In the genomic region with DNA sequence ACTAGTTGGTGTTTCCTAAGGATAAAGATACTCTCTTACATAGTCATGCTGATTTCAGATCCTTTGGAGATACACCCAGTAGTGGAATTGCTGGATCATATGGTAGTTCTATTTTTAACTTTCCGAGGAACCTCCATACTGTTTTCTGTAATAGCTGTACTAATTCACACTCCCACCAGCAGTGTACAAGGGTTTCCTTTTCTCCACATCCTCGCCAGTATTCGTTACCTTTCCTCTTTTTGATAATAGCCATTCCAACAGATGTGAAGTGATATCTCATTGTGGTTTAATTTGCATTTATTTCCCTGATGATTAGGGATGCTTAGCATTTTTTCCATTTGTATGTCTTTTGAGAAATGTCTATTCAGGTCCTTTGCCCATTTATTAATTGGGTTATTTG, we compare ENCODE assay signal across 18 cellular contexts. TPM values are rescaled to one million over a fixed set of nuclear protein-coding genes. Genes with fewer than 3 reads are reported as not detected.
DNase-seq lines count a peak whose midpoint lies in the region; ATAC-seq and TF ChIP-seq lines count a peak whose summit lies in the region.
"Had no signal": no experiment of that assay in that cellular context is flagged by ENCODE, and none has a peak within 500 bp of the region (broad histone marks: within the 10 kb centered on the region; RNA-seq: fewer than 3 reads in every experiment).

No MANE protein-coding gene starts in this region.

- H4K20me1 ChIP-seq in IMR-90 (ENCODE audit: insufficient read depth, low read length) (peaks cover 59% of the 10 kb centered on the region), Karpas-422 (ENCODE audit: insufficient read depth, low read depth, low read length) (peaks cover 75% of the 10 kb centered on the region)

- no peak overlapping the region for H2AK9ac ChIP-seq in IMR-90 (replicated peaks; ENCODE audit: low read depth, low read length, poor library complexity)

- no peak overlapping the region for H2AFZ ChIP-seq in IMR-90 (replicated peaks; ENCODE audit: low read length, poor library complexity)
- no peak overlapping the region for H2AFZ ChIP-seq in Karpas-422 (ENCODE audit: low read length)

- H3K4me1 Mint-ChIP-seq in activated naive CD8-positive, alpha-beta T cell (ENCODE audit: low read depth), result peaks cover 22% of the 10 kb centered on the region
- peaks cover 16% of the 10 kb centered on the region for H3K4me1 Mint-ChIP-seq in activated naive CD8-positive, alpha-beta T cell treated with anti-CD3 and anti-CD28 coated beads, Interleukin-2, amount 50 U/mL, for 24 hours

- peak overlapping the region; percentile 18 for H3K27ac Mint-ChIP-seq in activated naive CD8-positive, alpha-beta T cell
- H3K27ac Mint-ChIP-seq in activated naive CD8-positive, alpha-beta T cell treated with anti-CD3 and anti-CD28 coated beads, Interleukin-2, amount 50 U/mL, for 24 hours, result no peak overlapping the region

- TF ChIP-seq CTCF in IMR-90 (conservative IDR thresholded peaks at IDR 0.05; ENCODE audit: low read depth, low read length) (no peak), choroid plexus epithelial cell (conservative IDR thresholded peaks at IDR 0.05; ENCODE audit: low read depth, low read length) (no peak)

- H3K9ac ChIP-seq in IMR-90 (ENCODE audit: low read depth, low read length) (no peak overlapping the region), Karpas-422 (ENCODE audit: low read length) (no peak overlapping the region)

- peaks cover 25 to 49% of the 10 kb centered on the region in 2 experiments for H3K79me1 ChIP-seq in IMR-90 (ENCODE audit: low read depth in 1 of 2, low read length in 2 of 2)

- H3K4me2 ChIP-seq in IMR-90 (ENCODE audit: low read depth, low read length) (no peak overlapping the region), Karpas-422 (ENCODE audit: low read depth, low read length, poor library complexity, severe bottlenecking) (no peak overlapping the region)
- H3K4me2 ChIP-seq: A549 had no signal

- H3K9me2 ChIP-seq in Karpas-422 (replicated peaks; ENCODE audit: insufficient read depth, low read length), result no peaks in the 10 kb centered on the region

- TF ChIP-seq POLR2A in IMR-90 (IDR thresholded peaks at IDR 0.05; ENCODE audit: low read depth, low read length), result no peak

- H4K91ac ChIP-seq in IMR-90 (ENCODE audit: insufficient read depth, low read depth, low read length), result no peak overlapping the region

- H3K36me3 ChIP-seq in IMR-90 (ENCODE audit: control insufficient read depth, insufficient read depth, low read length), result peaks cover 21% of the 10 kb centered on the region
- peaks cover 59% of the 10 kb centered on the region for H3K36me3 ChIP-seq in Karpas-422 (ENCODE audit: insufficient read depth, low read length)

- H3K79me2 ChIP-seq in Karpas-422 (ENCODE audit: low read length), result peaks cover 70% of the 10 kb centered on the region

- no peak overlapping the region for H3K56ac ChIP-seq in IMR-90 (ENCODE audit: extremely low read depth, insufficient read depth, low read length)

- H3K4me3 Mint-ChIP-seq in activated naive CD8-positive, alpha-beta T cell, result no peak overlapping the region
- H3K4me3 Mint-ChIP-seq in activated naive CD8-positive, alpha-beta T cell treated with anti-CD3 and anti-CD28 coated beads, Interleukin-2, amount 50 U/mL, for 24 hours, result no peak overlapping the region

- dilution Hi-C loops in IMR-90 (cut with HindIII; ENCODE audit: low sequenced_read_pairs, unreplicated experiment), result no loop called here

- H3K14ac ChIP-seq in IMR-90 (replicated peaks; ENCODE audit: low read depth, low read length), result no peak overlapping the region

- no peak for DNase-seq in activated naive CD8-positive, alpha-beta T cell treated with anti-CD3 and anti-CD28 coated beads, Interleukin-2, amount 50 U/mL, for 24 hours
- DNase-seq in IMR-90, result peak; percentile 23
- DNase-seq in choroid plexus epithelial cell (ENCODE audit: low read depth), result peak; percentile 26
- no peak for DNase-seq in D341Med (ENCODE audit: low spot score)
- no peak for DNase-seq in stimulated activated naive CD4-positive, alpha-beta T cell (lab: John Stamatoyannopoulos, UW)
- DNase-seq in Karpas-422, result no peak
- DNase-seq: COR-L47, NCI-H1417 treated with DMSO at 0.1 percent for 48 hours, NCI-H2029, NCI-H2171, NCI-H446, NCI-H82, PC-3, SJCRH30 had no signal

- BruUV-seq in IMR-90 (replicated peaks; lab: Mats Ljungman, UMichigan), result no TSS peak

- H3K9me1 ChIP-seq in IMR-90 (ENCODE audit: insufficient read depth, low read length), result peaks cover 10% of the 10 kb centered on the region; the same call in 1 of the 2 replicates

- no peaks in the 10 kb centered on the region for H3K27me3 Mint-ChIP-seq in activated naive CD8-positive, alpha-beta T cell
- H3K27me3 Mint-ChIP-seq in activated naive CD8-positive, alpha-beta T cell treated with anti-CD3 and anti-CD28 coated beads, Interleukin-2, amount 50 U/mL, for 24 hours, result no peaks in the 10 kb centered on the region

- H3K23ac ChIP-seq in IMR-90 (ENCODE audit: low read depth, low read length), result no peak overlapping the region

- no peak overlapping the region for H3K27ac ChIP-seq in IMR-90 (ENCODE audit: insufficient read depth, low read length)
- H3K27ac ChIP-seq in Karpas-422 (ENCODE audit: low read length), result no peak overlapping the region
- H3K27ac ChIP-seq: A549, HL-60, SJCRH30 had no signal

- no peak overlapping the region for H4K8ac ChIP-seq in IMR-90 (ENCODE audit: low read depth in 2 of 2, low read length in 2 of 2)

- intact Hi-C loops in IMR-90 (cut with micrococcal nuclease), result no loop called here

- WGBS in IMR-90 (ENCODE audit: extremely low coverage in 2 of 2, insufficient read length in 1 of 2), 2 experiments, result no CpG with 5 or more reads among the region's 3 CpGs

- no peaks in the 10 kb centered on the region for H3K9me3 Mint-ChIP-seq in activated naive CD8-positive, alpha-beta T cell (ENCODE audit: low read depth)
- no peaks in the 10 kb centered on the region for H3K9me3 Mint-ChIP-seq in activated naive CD8-positive, alpha-beta T cell treated with anti-CD3 and anti-CD28 coated beads, Interleukin-2, amount 50 U/mL, for 24 hours

- no peak for ATAC-seq in activated naive CD8-positive, alpha-beta T cell treated with anti-CD3 and anti-CD28 coated beads, Interleukin-2, amount 50 U/mL, for 24 hours
- ATAC-seq in IMR-90 (ENCODE audit: low read depth), result peak; percentile 12; the same call in 1 of the 2 replicates
- ATAC-seq: A549, PC-3 had no signal

- no peak for TF ChIP-seq RAD21 in IMR-90 (IDR thresholded peaks at IDR 0.05; ENCODE audit: low read length)

- no peak overlapping the region for H2BK20ac ChIP-seq in IMR-90 (ENCODE audit: low read depth, low read length)

- H3K27me3 ChIP-seq in IMR-90 (ENCODE audit: control insufficient read depth, insufficient read depth, low read length) (no peaks in the 10 kb centered on the region), Karpas-422 (ENCODE audit: low read length) (no peaks in the 10 kb centered on the region)
- H3K27me3 ChIP-seq: SJCRH30 had no signal

- CTCF ChIA-PET in IMR-90 (lab: Yijun Ruan, JAX), result interaction anchor here (0.5 to 0.7 kb wide), 2 partner anchors 26 to 176 kb away, joined by 3 to 4 read pairs; no protein-coding TSS in a partner anchor

- no peak overlapping the region for H2BK5ac ChIP-seq in IMR-90 (ENCODE audit: low read depth, low read length, poor library complexity, severe bottlenecking)

- no peak overlapping the region for H4K5ac ChIP-seq in IMR-90 (ENCODE audit: low read depth, low read length)

- POLR2A ChIA-PET in IMR-90 (lab: Charles Lee; ENCODE audit: unreplicated experiment), result no interaction called here

- H3K4ac ChIP-seq in IMR-90 (ENCODE audit: low read depth, low read length), result no peak overlapping the region

- no peak overlapping the region for H2AK5ac ChIP-seq in IMR-90 (ENCODE audit: low read depth, low read length)

- H3K4me1 ChIP-seq in IMR-90 (ENCODE audit: control insufficient read depth, insufficient read depth, low read length) (peaks cover 6% of the 10 kb centered on the region), Karpas-422 (ENCODE audit: low read length) (peaks cover 33% of the 10 kb centered on the region)
- H3K4me1 ChIP-seq: HAP-1, SJCRH30 had no signal

- H2BK120ac ChIP-seq in IMR-90 (ENCODE audit: low read depth, low read length), result no peak overlapping the region

- H3K9me3 ChIP-seq in IMR-90 (ENCODE audit: control insufficient read depth, insufficient read depth, low read length) (no peaks in the 10 kb centered on the region), Karpas-422 (ENCODE audit: low read length) (no peaks in the 10 kb centered on the region)
- H3K9me3 ChIP-seq: A549, HAP-1, SJCRH30 had no signal

- H3K18ac ChIP-seq in IMR-90 (ENCODE audit: low read depth, low read length), result no peak overlapping the region

- H3K4me3 ChIP-seq in IMR-90 (ENCODE audit: insufficient read depth, low read depth, low read length) (no peak overlapping the region), choroid plexus epithelial cell (ENCODE audit: low read depth, low read length) (no peak overlapping the region), Karpas-422 (ENCODE audit: low read length) (no peak overlapping the region)
- H3K4me3 ChIP-seq: A549, HAP-1, SJCRH30 had no signal

- H2BK15ac ChIP-seq in IMR-90 (ENCODE audit: low read depth, low read length), result no peak overlapping the region

- in situ Hi-C loops in IMR-90 (cut with MboI; ENCODE audit: low sequenced_read_pairs), result no loop called here

- H3K36me3 Mint-ChIP-seq in activated naive CD8-positive, alpha-beta T cell, result peaks cover 8% of the 10 kb centered on the region
- H3K36me3 Mint-ChIP-seq in activated naive CD8-positive, alpha-beta T cell treated with anti-CD3 and anti-CD28 coated beads, Interleukin-2, amount 50 U/mL, for 24 hours (ENCODE audit: low read depth), result peaks cover 40% of the 10 kb centered on the region

TF ChIP-seq in IMR-90, 13 proteins besides CTCF, POLR2A, EP300 and RAD21 (continues in another document):
- TF ChIP-seq BHLHE40 (IDR thresholded peaks at IDR 0.05; ENCODE audit: low read depth, low read length) (no peak), SMC3 (IDR thresholded peaks at IDR 0.05; ENCODE audit: low read depth, low read length) (no peak), MAFK (IDR thresholded peaks at IDR 0.05; ENCODE audit: low read depth, low read length) (no peak), CHD1 (IDR thresholded peaks at IDR 0.05; ENCODE audit: low read depth, low read length) (no peak)
- TF ChIP-seq, protein P1, sequence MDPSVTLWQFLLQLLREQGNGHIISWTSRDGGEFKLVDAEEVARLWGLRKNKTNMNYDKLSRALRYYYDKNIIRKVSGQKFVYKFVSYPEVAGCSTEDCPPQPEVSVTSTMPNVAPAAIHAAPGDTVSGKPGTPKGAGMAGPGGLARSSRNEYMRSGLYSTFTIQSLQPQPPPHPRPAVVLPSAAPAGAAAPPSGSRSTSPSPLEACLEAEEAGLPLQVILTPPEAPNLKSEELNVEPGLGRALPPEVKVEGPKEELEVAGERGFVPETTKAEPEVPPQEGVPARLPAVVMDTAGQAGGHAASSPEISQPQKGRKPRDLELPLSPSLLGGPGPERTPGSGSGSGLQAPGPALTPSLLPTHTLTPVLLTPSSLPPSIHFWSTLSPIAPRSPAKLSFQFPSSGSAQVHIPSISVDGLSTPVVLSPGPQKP (IDR thresholded peaks at IDR 0.05; ENCODE audit: borderline replicate concordance, low read depth, low read length), result no peak

RNA-seq across cellular contexts. Expression of gene ACTR2, which starts 34.0 kb away (rescaled TPM):
- total RNA-seq in IMR-90 (2012; rRNA removed), result 205 and 224 TPM in 2 replicates
- 98.9 and 141 TPM in 2 replicates for polyA plus RNA-seq in IMR-90 (2012; rRNA removed)
- 20.1 and 34.5 TPM in 2 replicates for polyA plus RNA-seq in IMR-90 (2012; cell fraction: cytosol; rRNA removed)
- 2.4 and 26.8 TPM in 2 replicates for polyA plus RNA-seq in IMR-90 (2012; cell fraction: nucleus; rRNA removed; ENCODE audit: low replicate concordance)
- total RNA-seq in Karpas-422 (2014; rRNA removed; shearing (Covaris generic); ENCODE audit: low replicate concordance), result 155 and 228 TPM in 2 replicates

Comparison
In these comparisons a context has a peak if more than half of its experiments do, and no peak if none do; other contexts are left out.
1. DNase-seq: peak in IMR-90 (single experiment) and choroid plexus epithelial cell (single experiment); none in activated naive CD8-positive, alpha-beta T cell treated with anti-CD3 and anti-CD28 coated beads, Interleukin-2, amount 50 U/mL, for 24 hours (single experiment), D341Med (single experiment), stimulated activated naive CD4-positive, alpha-beta T cell (0 of 6) and Karpas-422 (single experiment).